ENCODE assay signal across 22 cellular contexts in genomic region chr1:6399294-6399693, GRCh38. TPM values are rescaled to one million over a fixed set of nuclear protein-coding genes. Genes with fewer than 3 reads are reported as not detected.
"Had no signal": no experiment of that assay in that cellular context is flagged by ENCODE, and none has a peak within 500 bp of the region (broad histone marks: within the 10 kb centered on the region; RNA-seq: fewer than 3 reads in every experiment).

No MANE protein-coding gene starts in this region.

- H3K9me3 ChIP-seq: SJCRH30 had no signal

- FAIRE-seq: RCC 7860 had no signal

- H3K27me3 ChIP-seq: SJCRH30 had no signal

- H3K9ac ChIP-seq: KMS-11 had no signal

- H3K27ac ChIP-seq: KMS-11, SJCRH30 had no signal

- H3K36me3 ChIP-seq: SJCRH30 had no signal

- ATAC-seq: SK-N-SH treated with all-trans-retinoic acid at 6 μM for 48 hours had no signal

- H3K4me2 ChIP-seq: KMS-11 had no signal

- H3K4me3 ChIP-seq: SJCRH30 had no signal

- H3K4me1 ChIP-seq: SJCRH30 had no signal

- DNase-seq: IMR-90, Kasumi-1, MM.1S, NCI-H1092 treated with DMSO at 0.1 percent for 48 hours, NCI-H1436, NCI-H187, NCI-H2029, NCI-H2081 treated with DMSO at 0.1 percent for 48 hours, NCI-H2171, NCI-H226, NCI-H446, NCI-H510A, NCI-H524 treated with DMSO at 0.1 percent for 48 hours, NCI-H69, NCI-H774, RPMI8226, SHP77 treated with DMSO at 0.1 percent for 48 hours, SJCRH30 had no signal

RNA-seq across cellular contexts. Expression of gene HES2, which starts 20.4 kb away (rescaled TPM):
- total RNA-seq: HT-29, IMR-90, SJCRH30 had no signal
- polyA plus RNA-seq: IMR-90 had no signal
